ENCODE assay signal across 11 cellular contexts in the genomic region with DNA sequence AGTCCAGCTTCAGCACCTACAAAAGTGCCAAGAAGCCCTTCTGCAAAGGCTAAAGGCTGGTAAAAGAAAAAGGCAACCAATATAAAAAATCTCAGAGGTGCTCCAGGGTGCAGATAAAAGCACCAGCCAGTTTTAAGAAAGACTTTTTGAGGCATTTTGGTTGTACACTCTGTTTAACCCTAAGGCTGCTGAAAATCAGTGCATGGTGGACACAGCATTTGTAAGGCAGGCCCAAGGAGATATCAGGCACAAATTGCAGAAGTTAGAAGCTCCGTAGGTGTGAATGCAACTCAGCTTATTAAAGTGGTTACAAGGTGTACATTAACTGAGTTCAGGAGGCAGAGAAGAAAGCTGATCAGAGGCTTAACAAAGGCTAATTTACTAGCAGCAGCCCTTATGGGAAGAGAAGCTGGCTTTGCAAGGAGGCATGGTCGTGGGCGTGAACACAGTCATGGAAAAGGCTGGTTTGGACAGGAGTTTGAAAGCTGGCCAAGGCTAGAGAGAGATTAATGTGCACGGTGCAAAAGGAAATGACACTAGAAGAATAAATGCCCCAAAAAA. TPM values are rescaled to one million over a fixed set of nuclear protein-coding genes. Genes with fewer than 3 reads are reported as not detected.
DNase-seq lines count a peak whose midpoint lies in the region; ATAC-seq and TF ChIP-seq lines count a peak whose summit lies in the region.
"Had no signal": no experiment of that assay in that cellular context is flagged by ENCODE, and none has a peak within 500 bp of the region (broad histone marks: within the 10 kb centered on the region; RNA-seq: fewer than 3 reads in every experiment).

No MANE protein-coding gene starts in this region.

- H3K27me3 ChIP-seq in RWPE2 (ENCODE audit: insufficient read depth, poor library complexity, severe bottlenecking) (no peaks in the 10 kb centered on the region), right atrium auricular region (no peaks in the 10 kb centered on the region)

- H3K36me3 Mint-ChIP-seq in stimulated activated memory B cell treated with anti-CD40 and anti-IgM and Interleukin-4, amounts not matched to agents 10 μg/mL and 1 μg/mL and 100 μg/mL, for 72 hours: no peaks in the 10 kb centered on the region

- H3K9me3 ChIP-seq in RWPE2 (ENCODE audit: severe bottlenecking) (no peaks in the 10 kb centered on the region), right atrium auricular region (no peaks in the 10 kb centered on the region)
- H3K9me3 ChIP-seq: HAP-1 had no signal

- TF ChIP-seq CTCF in RWPE2 (IDR thresholded peaks at IDR 0.05; ENCODE audit: poor library complexity, severe bottlenecking) (no peak), right atrium auricular region (IDR thresholded peaks at IDR 0.05) (no peak)

- ATAC-seq in RWPE2 (ENCODE audit: low read depth): no peak
- peak; percentile 65 for ATAC-seq in stimulated activated memory B cell treated with anti-CD40 and anti-IgM and Interleukin-4, amounts not matched to agents 10 μg/mL and 1 μg/mL and 100 μg/mL, for 72 hours
- no peak for ATAC-seq in HG03442 (IDR thresholded peaks at IDR 0.05; ENCODE audit: unreplicated experiment)

- H3K36me3 ChIP-seq in RWPE2 (ENCODE audit: low read depth) (no peaks in the 10 kb centered on the region), right atrium auricular region (no peaks in the 10 kb centered on the region)
- H3K36me3 ChIP-seq: HAP-1 had no signal

- peak overlapping the region; percentile 67 for H3K27ac Mint-ChIP-seq in stimulated activated memory B cell treated with anti-CD40 and anti-IgM and Interleukin-4, amounts not matched to agents 10 μg/mL and 1 μg/mL and 100 μg/mL, for 72 hours

- H3K4me1 Mint-ChIP-seq in stimulated activated memory B cell treated with anti-CD40 and anti-IgM and Interleukin-4, amounts not matched to agents 10 μg/mL and 1 μg/mL and 100 μg/mL, for 72 hours: peaks cover 30% of the 10 kb centered on the region

- H3K4me1 ChIP-seq in RWPE2 (ENCODE audit: insufficient read depth, poor library complexity, severe bottlenecking) (peaks cover 17% of the 10 kb centered on the region), right atrium auricular region (peaks cover 0 to 24% of the 10 kb centered on the region in 2 donors)

- DNase-seq in NCI-H1417 (lab: John Stamatoyannopoulos, UW) (peak in 2 of 3 experiments; percentile 30 to 42), NCI-H1417 treated with DMSO at 0.1 percent for 48 hours (lab: John Stamatoyannopoulos, UW) (no peak), RWPE2 (ENCODE audit: low spot score) (no peak), right atrium auricular region (ENCODE audit: low spot score) (no peak), kidney tubule cell (ENCODE audit: low spot score) (no peak), pons (ENCODE audit: low spot score) (no peak)
- DNase-seq: head of caudate nucleus, T1000 had no signal

- no peaks in the 10 kb centered on the region for H3K9me3 Mint-ChIP-seq in stimulated activated memory B cell treated with anti-CD40 and anti-IgM and Interleukin-4, amounts not matched to agents 10 μg/mL and 1 μg/mL and 100 μg/mL, for 72 hours

- H3K27me3 Mint-ChIP-seq in stimulated activated memory B cell treated with anti-CD40 and anti-IgM and Interleukin-4, amounts not matched to agents 10 μg/mL and 1 μg/mL and 100 μg/mL, for 72 hours: no peaks in the 10 kb centered on the region

- H3K4me3 Mint-ChIP-seq in stimulated activated memory B cell treated with anti-CD40 and anti-IgM and Interleukin-4, amounts not matched to agents 10 μg/mL and 1 μg/mL and 100 μg/mL, for 72 hours: peak overlapping the region; percentile 77

- peak overlapping the region; percentile 23 for H3K4me3 ChIP-seq in RWPE2 (ENCODE audit: severe bottlenecking)
- H3K4me3 ChIP-seq in right atrium auricular region: peak overlapping the region; percentile 15 to 51
- H3K4me3 ChIP-seq: HAP-1 had no signal

- H3K27ac ChIP-seq in RWPE2 (ENCODE audit: poor library complexity, severe bottlenecking) (peak overlapping the region; percentile 55), right atrium auricular region (peak overlapping the region in 1 of 2 donors; percentile 25)

RNA-seq across cellular contexts. Expression of a gene that starts 21.1 kb away (rescaled TPM):
- 1 to 10 TPM in 1 of 2 donors, under 1 TPM in 1; 0.71 to 1.5 TPM for total RNA-seq in right atrium auricular region

Comparison
In these comparisons a context has a peak if more than half of its experiments do, and no peak if none do; other contexts are left out.
1. DNase-seq: peak in NCI-H1417 (2 of 3); none in NCI-H1417 treated with DMSO at 0.1 percent for 48 hours (single experiment), RWPE2 (single experiment), right atrium auricular region (single experiment), kidney tubule cell (single experiment) and pons (single experiment).